7 cellular contexts compared by ENCODE assay signal in the genomic region with DNA sequence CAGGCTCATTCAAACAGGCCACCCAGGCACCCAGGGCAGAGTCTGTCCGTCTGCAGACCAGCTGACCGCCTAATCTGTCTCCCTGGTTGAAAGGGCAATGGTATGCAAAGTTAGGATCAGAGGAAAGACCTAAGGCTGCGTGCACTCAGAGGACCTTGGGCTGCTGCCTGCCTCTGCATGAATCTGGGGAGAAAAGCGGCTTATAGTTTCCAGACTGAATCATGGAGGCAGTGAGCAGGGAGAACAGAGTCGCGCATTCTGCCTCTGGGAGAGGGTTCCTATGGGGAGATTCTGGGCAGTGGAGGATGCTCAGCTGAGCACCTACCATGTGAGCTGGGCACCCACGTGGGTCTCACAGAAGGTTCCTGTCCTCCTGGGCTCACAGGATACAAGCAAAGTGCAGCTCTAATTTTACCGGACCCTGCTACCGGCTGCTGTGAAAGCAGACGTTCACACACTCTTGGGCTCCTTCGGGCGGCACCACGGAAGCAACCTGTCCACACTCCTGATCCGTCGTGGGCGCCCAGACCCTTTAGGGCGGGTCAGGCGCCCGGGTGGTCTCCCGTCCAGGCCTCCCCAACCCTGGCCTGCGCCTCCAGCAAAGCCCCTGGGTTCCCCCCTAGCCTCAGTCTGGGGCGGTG. TPM values are rescaled to one million over a fixed set of nuclear protein-coding genes. Genes with fewer than 3 reads are reported as not detected.
DNase-seq lines count a peak whose midpoint lies in the region; ATAC-seq and TF ChIP-seq lines count a peak whose summit lies in the region.

No MANE protein-coding gene starts in this region.

- H3K4me1 ChIP-seq in GM23248 (ENCODE audit: insufficient read depth) (no peaks in the 10 kb centered on the region), heart right ventricle (peaks cover 3 to 39% (median 29%) of the 10 kb centered on the region in 9 donors)

- H3K4me1 Mint-ChIP-seq in activated naive CD4-positive, alpha-beta T cell treated with anti-CD3 and anti-CD28 coated beads, Interleukin-2, amount 50 U/mL, for 24 hours = peaks cover 12% of the 10 kb centered on the region
- peaks cover 3% of the 10 kb centered on the region for H3K4me1 Mint-ChIP-seq in progenitor cell of endocrine pancreas (ENCODE audit: low read depth)

- H3K79me2 ChIP-seq in GM23248 (ENCODE audit: insufficient read depth) = no peaks in the 10 kb centered on the region

- H3K4me3 ChIP-seq in GM23248 (peak overlapping the region; percentile 89), LNCaP clone FGC (ENCODE audit: low read depth, low read length) (peak overlapping the region; percentile 81), heart right ventricle (peak overlapping the region; percentile 62 to 90 (median 86))

- peak overlapping the region; percentile 83 for H3K4me3 Mint-ChIP-seq in activated naive CD4-positive, alpha-beta T cell treated with anti-CD3 and anti-CD28 coated beads, Interleukin-2, amount 50 U/mL, for 24 hours
- H3K4me3 Mint-ChIP-seq in progenitor cell of endocrine pancreas (ENCODE audit: low read depth) = peak overlapping the region; percentile 73

- no peaks in the 10 kb centered on the region for H3F3A ChIP-seq in GM23248 (ENCODE audit: insufficient read depth)

- DNase-seq in GM23248 = peak; percentile 41
- no peak for DNase-seq in LNCaP clone FGC (ENCODE audit: low read depth)
- DNase-seq in heart right ventricle = no peak
- no peak for DNase-seq in progenitor cell of endocrine pancreas (ENCODE audit: low spot score, unreplicated experiment)
- DNase-seq in NCI-H187 (lab: John Stamatoyannopoulos, UW) = no peak

- WGBS in GM23248 (ENCODE audit: low coverage in 1 of 2, low lambda C conversion rate in 2 of 2, missing lambda C conversion rate in 2 of 2), 2 experiments = 26 to 31% methylated on average over 15 to 19 of the region's 22 CpGs
- 23 to 24% methylated on average over 22 of the region's 22 CpGs for WGBS in heart right ventricle, 2 donors

- in situ Hi-C loops in GM23248 (cut with MboI) = no loop called here

- H3K27me3 ChIP-seq in GM23248 (replicated peaks; ENCODE audit: insufficient read depth) (no peaks in the 10 kb centered on the region; the same call in 1 of the 2 replicates), heart right ventricle (no peaks in the 10 kb centered on the region)

- peak; percentile 21 for TF ChIP-seq POLR2A in GM15510 (IDR thresholded peaks at IDR 0.05; ENCODE audit: borderline replicate concordance, extremely low read depth, insufficient read length)

- H3K9me3 ChIP-seq in GM23248 (ENCODE audit: low read depth) (no peaks in the 10 kb centered on the region), heart right ventricle (no peaks in the 10 kb centered on the region)

- H3K27me3 Mint-ChIP-seq in activated naive CD4-positive, alpha-beta T cell treated with anti-CD3 and anti-CD28 coated beads, Interleukin-2, amount 50 U/mL, for 24 hours = no peaks in the 10 kb centered on the region
- H3K27me3 Mint-ChIP-seq in progenitor cell of endocrine pancreas = peaks cover 23% of the 10 kb centered on the region

- H3K27ac ChIP-seq in GM23248 (no peak overlapping the region), heart right ventricle (peak overlapping the region in 6 of 10 donors; percentile 28 to 84 (median 69))

- peak overlapping the region; percentile 70 for H3K27ac Mint-ChIP-seq in activated naive CD4-positive, alpha-beta T cell treated with anti-CD3 and anti-CD28 coated beads, Interleukin-2, amount 50 U/mL, for 24 hours
- H3K27ac Mint-ChIP-seq in progenitor cell of endocrine pancreas = no peak overlapping the region

- no peaks in the 10 kb centered on the region for H3K36me3 Mint-ChIP-seq in activated naive CD4-positive, alpha-beta T cell treated with anti-CD3 and anti-CD28 coated beads, Interleukin-2, amount 50 U/mL, for 24 hours
- H3K36me3 Mint-ChIP-seq in progenitor cell of endocrine pancreas (ENCODE audit: insufficient read depth) = no peaks in the 10 kb centered on the region

- H3K9me3 Mint-ChIP-seq in activated naive CD4-positive, alpha-beta T cell treated with anti-CD3 and anti-CD28 coated beads, Interleukin-2, amount 50 U/mL, for 24 hours = no peaks in the 10 kb centered on the region
- no peaks in the 10 kb centered on the region for H3K9me3 Mint-ChIP-seq in progenitor cell of endocrine pancreas (ENCODE audit: low read depth)

- TF ChIP-seq CTCF in LNCaP clone FGC (IDR thresholded peaks at IDR 0.05; ENCODE audit: control insufficient read depth, extremely low read depth, insufficient read depth) (no peak), heart right ventricle (IDR thresholded peaks at IDR 0.05) (no peak), progenitor cell of endocrine pancreas (IDR thresholded peaks at IDR 0.05; ENCODE audit: unreplicated experiment) (no peak)

- intact Hi-C loops in heart right ventricle (cut with DNase I) = loop anchor here in 2 of 10 donors (5.0 kb wide), 1 partner anchor 39 kb away; no protein-coding TSS in a partner anchor

- H2AFZ ChIP-seq in GM23248 = peak overlapping the region; percentile 92

- peak overlapping the region; percentile 84 for H3K4me2 ChIP-seq in GM23248 (ENCODE audit: unreplicated experiment)

- H4K20me1 ChIP-seq in GM23248 (ENCODE audit: insufficient read depth) = no peaks in the 10 kb centered on the region

- H3K9ac ChIP-seq in GM23248 = peak overlapping the region; percentile 69

- H3K36me3 ChIP-seq in GM23248 (ENCODE audit: low read depth) = no peaks in the 10 kb centered on the region
- H3K36me3 ChIP-seq in heart right ventricle = peaks cover 0 to 5% (median 0%) of the 10 kb centered on the region in 9 donors

- ATAC-seq in heart right ventricle = peak in 6 of 8 donors; percentile 4 to 15 (median 8)

- H3K9me2 ChIP-seq in GM23248 (ENCODE audit: insufficient read depth) = no peaks in the 10 kb centered on the region

RNA-seq across cellular contexts. Expression of a gene that starts 0.8 kb away (rescaled TPM):
- 2.2 and 3.2 TPM in 2 replicates for total RNA-seq in GM23248 (2014; rRNA removed; shearing (Covaris generic))
- polyA plus RNA-seq in GM23248 (2016; fragmentation: Nextera tagmentation; extraction: Ambion mirVana) = 5.0 and 5.2 TPM in 2 replicates
- 10 to 100 TPM in 6 of 10 donors, 1 to 10 TPM in 4; 7.7 to 19.9 (median 11.9) TPM for total RNA-seq in heart right ventricle
- 10 to 100 TPM in 1 of 2 donors, 1 to 10 TPM in 1; 8.7 to 11.6 TPM for polyA plus RNA-seq in heart right ventricle
- total RNA-seq in progenitor cell of endocrine pancreas = 20.6 and 21.5 TPM in 2 replicates

RNA-seq across cellular contexts. Expression of a gene that starts 51.6 kb away (rescaled TPM):
- total RNA-seq in GM23248 (2014; rRNA removed; shearing (Covaris generic)) = 1,383 and 1,496 TPM in 2 replicates
- polyA plus RNA-seq in GM23248 (2016; fragmentation: Nextera tagmentation; extraction: Ambion mirVana) (1,490 and 1,515 TPM in 2 replicates), heart right ventricle (1,000 to 10,000 TPM; 1,225 to 1,619 TPM)
- total RNA-seq in heart right ventricle (1,000 to 10,000 TPM; 1,161 to 1,913 (median 1,447) TPM), progenitor cell of endocrine pancreas (630 and 645 TPM in 2 replicates)
